11 cellular contexts compared by ENCODE assay signal in genomic region chr2:120741514-120742448, GRCh38. TPM values are rescaled to one million over a fixed set of nuclear protein-coding genes. Genes with fewer than 3 reads are reported as not detected.
DNase-seq lines count a peak whose midpoint lies in the region; ATAC-seq and TF ChIP-seq lines count a peak whose summit lies in the region.
"Had no signal": no experiment of that assay in that cellular context is flagged by ENCODE, and none has a peak within 500 bp of the region (broad histone marks: within the 10 kb centered on the region; RNA-seq: fewer than 3 reads in every experiment).

No MANE protein-coding gene starts in this region.

- peaks cover 13% of the 10 kb centered on the region for H3K4me1 ChIP-seq in NT2/D1 (ENCODE audit: insufficient read depth, insufficient read length)
- peaks cover 2% of the 10 kb centered on the region for H3K4me1 ChIP-seq in foreskin keratinocyte

- no peak for TF ChIP-seq CTCF in AG04449 (IDR thresholded peaks at IDR 0.05; ENCODE audit: insufficient read depth, low read length, missing control alignments)
- TF ChIP-seq CTCF in foreskin fibroblast (IDR thresholded peaks at IDR 0.05; ENCODE audit: low read depth, low read length), result no peak
- TF ChIP-seq CTCF in osteocyte (IDR thresholded peaks at IDR 0.05), result no peak
- TF ChIP-seq CTCF in foreskin keratinocyte (conservative IDR thresholded peaks at IDR 0.05), result no peak

- H3K4me1 Mint-ChIP-seq in osteocyte (ENCODE audit: unreplicated experiment), result peaks cover 57% of the 10 kb centered on the region

- no peaks in the 10 kb centered on the region for H3K36me3 Mint-ChIP-seq in osteocyte (ENCODE audit: unreplicated experiment)

- H3K4me3 Mint-ChIP-seq in osteocyte (ENCODE audit: unreplicated experiment), result peak overlapping the region; percentile 73
- H3K4me3 Mint-ChIP-seq: activated CD8-positive, alpha-beta T cell treated with anti-CD3 and anti-CD28 coated beads, Interleukin-2, amount 10 ng/mL, durations not matched to agents 7 days and 5 days had no signal

- H3K4me3 ChIP-seq in AG04449 (ENCODE audit: low read depth, low read length) (peak overlapping the region; percentile 44), NT2/D1 (ENCODE audit: insufficient read length, low read depth) (peak overlapping the region; percentile 56), foreskin fibroblast (ENCODE audit: low read depth in 1 of 2, low read length in 2 of 2) (peak overlapping the region; percentile 39)

- H3K9me3 ChIP-seq in NT2/D1 (ENCODE audit: insufficient read depth, low read length), result no peaks in the 10 kb centered on the region
- H3K9me3 ChIP-seq: neutrophil had no signal

- H3K9ac ChIP-seq in NT2/D1 (ENCODE audit: insufficient read length, low read depth), result peak overlapping the region; percentile 77

- H3K9me3 Mint-ChIP-seq in osteocyte (ENCODE audit: unreplicated experiment), result no peaks in the 10 kb centered on the region

- H3K27me3 ChIP-seq in NT2/D1 (ENCODE audit: insufficient read depth, insufficient read length) (no peaks in the 10 kb centered on the region), foreskin keratinocyte (peaks cover 93% of the 10 kb centered on the region)

- CTCF ChIA-PET in AG04449 (lab: Yijun Ruan, JAX), result no interaction called here

- no peaks in the 10 kb centered on the region for H3K27me3 Mint-ChIP-seq in osteocyte (ENCODE audit: unreplicated experiment)

- DNase-seq in AG04449 (ENCODE audit: low read depth, low spot score) (no peak), NT2/D1 (ENCODE audit: low read depth, low spot score) (no peak), foreskin fibroblast (peak in 1 of 2 donors; percentile 60), osteocyte (ENCODE audit: extremely low spot score, unreplicated experiment) (peak; percentile 82), foreskin keratinocyte (no peak), SW480 (ENCODE audit: low spot score) (no peak), DMS79 treated with DMSO at 0.1 percent for 48 hours (lab: John Stamatoyannopoulos, UW) (no peak)
- DNase-seq: activated CD8-positive, alpha-beta T cell treated with anti-CD3 and anti-CD28 coated beads, Interleukin-2, amount 10 ng/mL, durations not matched to agents 7 days and 5 days; COR-L47 had no signal

- no peak for ATAC-seq in HG03378 (IDR thresholded peaks at IDR 0.05; ENCODE audit: unreplicated experiment)
- ATAC-seq in foreskin keratinocyte, result no peak
- ATAC-seq: activated CD8-positive, alpha-beta T cell treated with anti-CD3 and anti-CD28 coated beads, Interleukin-2, amount 10 ng/mL, durations not matched to agents 7 days and 5 days had no signal

- POLR2A ChIA-PET in AG04449 (lab: Yijun Ruan, JAX), result interaction anchor here (1.0 to 1.3 kb wide), 2 partner anchors 8 to 16 kb away, joined by 3 to 5 read pairs; no protein-coding TSS in a partner anchor

- no peak overlapping the region for H3K27ac ChIP-seq in foreskin keratinocyte
- H3K27ac ChIP-seq: neutrophil had no signal

- H3K36me3 ChIP-seq in NT2/D1 (ENCODE audit: insufficient read depth, insufficient read length, low read length), result peaks cover 24% of the 10 kb centered on the region
- H3K36me3 ChIP-seq: neutrophil had no signal

- H3K27ac Mint-ChIP-seq in osteocyte (ENCODE audit: unreplicated experiment), result peak overlapping the region; percentile 95
- H3K27ac Mint-ChIP-seq: activated CD8-positive, alpha-beta T cell treated with anti-CD3 and anti-CD28 coated beads, Interleukin-2, amount 10 ng/mL, durations not matched to agents 7 days and 5 days had no signal

RNA-seq across cellular contexts. Expression of gene GLI2, which starts 6.1 kb away (rescaled TPM):
- total RNA-seq in osteocyte (33.2 and 34.2 TPM in 2 replicates), foreskin keratinocyte (0.44 TPM in 1 of 2 replicates, not detected in the other)
- 0.18 TPM in 1 of 2 replicates, not detected in the other for polyA plus RNA-seq in foreskin keratinocyte

Comparison
In these comparisons a context has a peak if more than half of its experiments do, and no peak if none do; other contexts are left out.
1. RNA of gene GLI2, which starts 6.1 kb away (total RNA-seq): 33.2 to 34.2 TPM in osteocyte; 0.44 TPM in foreskin keratinocyte; every median in the first group is over 10 times any median in the second.
2. Peak in every context shown above with its lines, with median percentiles within 50 percentile points of each other: H3K4me3 ChIP-seq.